1 cellular context compared by ENCODE assay signal in genomic region chr4:121869841-121870822, GRCh38.
TF ChIP-seq lines count a peak whose summit lies in the region.

A gene with protein sequence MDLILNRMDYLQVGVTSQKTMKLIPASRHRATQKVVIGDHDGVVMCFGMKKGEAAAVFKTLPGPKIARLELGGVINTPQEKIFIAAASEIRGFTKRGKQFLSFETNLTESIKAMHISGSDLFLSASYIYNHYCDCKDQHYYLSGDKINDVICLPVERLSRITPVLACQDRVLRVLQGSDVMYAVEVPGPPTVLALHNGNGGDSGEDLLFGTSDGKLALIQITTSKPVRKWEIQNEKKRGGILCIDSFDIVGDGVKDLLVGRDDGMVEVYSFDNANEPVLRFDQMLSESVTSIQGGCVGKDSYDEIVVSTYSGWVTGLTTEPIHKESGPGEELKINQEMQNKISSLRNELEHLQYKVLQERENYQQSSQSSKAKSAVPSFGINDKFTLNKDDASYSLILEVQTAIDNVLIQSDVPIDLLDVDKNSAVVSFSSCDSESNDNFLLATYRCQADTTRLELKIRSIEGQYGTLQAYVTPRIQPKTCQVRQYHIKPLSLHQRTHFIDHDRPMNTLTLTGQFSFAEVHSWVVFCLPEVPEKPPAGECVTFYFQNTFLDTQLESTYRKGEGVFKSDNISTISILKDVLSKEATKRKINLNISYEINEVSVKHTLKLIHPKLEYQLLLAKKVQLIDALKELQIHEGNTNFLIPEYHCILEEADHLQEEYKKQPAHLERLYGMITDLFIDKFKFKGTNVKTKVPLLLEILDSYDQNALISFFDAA (minus strand): TSS chr4:121870474. CDS start chr4:121870313, 161 bp downstream.

TF ChIP-seq in HepG2, 621 proteins besides CTCF, POLR2A, EP300 and RAD21 (continued from another document and continues in another):
- TF ChIP-seq ZNF710 (CRISPR knock-in tag; IDR thresholded peaks at IDR 0.05; ENCODE audit: borderline replicate concordance) (no peak), ZNF430 (CRISPR knock-in tag; IDR thresholded peaks at IDR 0.05) (0 out of 2 replicates have a peak, but pooled peaks have one; percentile 46), ZNF720 (CRISPR knock-in tag; IDR thresholded peaks at IDR 0.05) (no peak), RXRB (CRISPR knock-in tag; IDR thresholded peaks at IDR 0.05; ENCODE audit: borderline replicate concordance) (peak; percentile 41; the same call in 1 of the 2 replicates), NONO (IDR thresholded peaks at IDR 0.05) (no peak), NONO (CRISPR knock-in tag; conservative IDR thresholded peaks at IDR 0.05) (peak; percentile 76), ZNF709 (CRISPR knock-in tag; IDR thresholded peaks at IDR 0.05) (peak; percentile 88), ZNF292 (CRISPR knock-in tag; IDR thresholded peaks at IDR 0.05; ENCODE audit: borderline replicate concordance, low read depth) (peak; percentile 44; the same call in 1 of the 2 replicates), DRAP1 (CRISPR knock-in tag; IDR thresholded peaks at IDR 0.05) (peak; percentile 75), REST (IDR thresholded peaks at IDR 0.05; ENCODE audit: borderline replicate concordance in 1 of 2, low read depth in 1 of 2, low read length in 2 of 2) (peak in 1 of 2 experiments; percentile 6; a peak in 1 of 4 replicates), ZNF644 (CRISPR knock-in tag; IDR thresholded peaks at IDR 0.05; ENCODE audit: low read depth) (no peak), MED13 (CRISPR knock-in tag; IDR thresholded peaks at IDR 0.05) (no peak), ZNF788 (CRISPR knock-in tag; IDR thresholded peaks at IDR 0.05; ENCODE audit: borderline replicate concordance) (peak; percentile 62; the same call in 1 of the 2 replicates), CSRNP1 (CRISPR knock-in tag; IDR thresholded peaks at IDR 0.05) (peak; percentile 36; the same call in 1 of the 2 replicates), SP4 (CRISPR knock-in tag; IDR thresholded peaks at IDR 0.05) (peak; percentile 89), RFX5 (IDR thresholded peaks at IDR 0.05; ENCODE audit: low read depth, low read length) (peak; percentile 61), SOX6 (IDR thresholded peaks at IDR 0.05) (no peak), SOX6 (CRISPR knock-in tag; IDR thresholded peaks at IDR 0.05) (peak; percentile 48), ZNF790 (CRISPR knock-in tag; IDR thresholded peaks at IDR 0.05; ENCODE audit: borderline replicate concordance) (peak; percentile 48; the same call in 1 of the 2 replicates), CCDC6 (CRISPR knock-in tag; IDR thresholded peaks at IDR 0.05) (0 out of 2 replicates have a peak, but pooled peaks have one; percentile 44), HOMEZ (CRISPR knock-in tag; IDR thresholded peaks at IDR 0.05; ENCODE audit: low read depth) (peak; percentile 69), ZNF431 (CRISPR knock-in tag; IDR thresholded peaks at IDR 0.05; ENCODE audit: borderline replicate concordance, low read depth) (peak; percentile 44; the same call in 1 of the 2 replicates), PHF8 (CRISPR knock-in tag; IDR thresholded peaks at IDR 0.05) (peak; percentile 94), KMT2B (CRISPR knock-in tag; IDR thresholded peaks at IDR 0.05) (peak; percentile 66; the same call in 1 of the 2 replicates), GFI1 (CRISPR knock-in tag; IDR thresholded peaks at IDR 0.05; ENCODE audit: borderline replicate concordance) (peak; percentile 14; the same call in 1 of the 2 replicates), FOXJ3 (CRISPR knock-in tag; IDR thresholded peaks at IDR 0.05; ENCODE audit: borderline replicate concordance) (no peak), RFXAP (CRISPR knock-in tag; IDR thresholded peaks at IDR 0.05; ENCODE audit: borderline replicate concordance) (peak; percentile 52; the same call in 1 of the 2 replicates), HDAC2 (CRISPR knock-in tag; IDR thresholded peaks at IDR 0.05) (peak; percentile 46; the same call in 1 of the 2 replicates), GATAD2A (CRISPR knock-in tag; IDR thresholded peaks at IDR 0.05) (0 out of 2 replicates have a peak, but pooled peaks have one; percentile 30), ZNF577 (CRISPR knock-in tag; IDR thresholded peaks at IDR 0.05; ENCODE audit: borderline replicate concordance, low read depth) (no peak), ATF7 (IDR thresholded peaks at IDR 0.05) (peak; percentile 37; the same call in 1 of the 2 replicates), ATF7 (CRISPR knock-in tag; IDR thresholded peaks at IDR 0.05) (no peak)
- TF ChIP-seq, protein P1, sequence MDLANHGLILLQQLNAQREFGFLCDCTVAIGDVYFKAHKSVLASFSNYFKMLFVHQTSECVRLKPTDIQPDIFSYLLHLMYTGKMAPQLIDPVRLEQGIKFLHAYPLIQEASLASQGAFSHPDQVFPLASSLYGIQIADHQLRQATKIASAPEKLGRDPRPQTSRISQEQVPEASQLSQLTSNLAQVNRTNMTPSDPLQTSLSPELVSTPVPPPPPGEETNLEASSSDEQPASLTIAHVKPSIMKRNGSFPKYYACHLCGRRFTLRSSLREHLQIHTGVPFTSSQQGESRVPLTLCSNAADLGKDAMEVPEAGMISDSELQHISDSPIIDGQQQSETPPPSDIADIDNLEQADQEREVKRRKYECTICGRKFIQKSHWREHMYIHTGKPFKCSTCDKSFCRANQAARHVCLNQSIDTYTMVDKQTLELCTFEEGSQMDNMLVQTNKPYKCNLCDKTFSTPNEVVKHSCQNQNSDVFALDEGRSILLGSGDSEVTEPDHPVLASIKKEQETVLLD (CRISPR knock-in tag; IDR thresholded peaks at IDR 0.05; ENCODE audit: low read depth), result no peak
- TF ChIP-seq, protein P2, sequence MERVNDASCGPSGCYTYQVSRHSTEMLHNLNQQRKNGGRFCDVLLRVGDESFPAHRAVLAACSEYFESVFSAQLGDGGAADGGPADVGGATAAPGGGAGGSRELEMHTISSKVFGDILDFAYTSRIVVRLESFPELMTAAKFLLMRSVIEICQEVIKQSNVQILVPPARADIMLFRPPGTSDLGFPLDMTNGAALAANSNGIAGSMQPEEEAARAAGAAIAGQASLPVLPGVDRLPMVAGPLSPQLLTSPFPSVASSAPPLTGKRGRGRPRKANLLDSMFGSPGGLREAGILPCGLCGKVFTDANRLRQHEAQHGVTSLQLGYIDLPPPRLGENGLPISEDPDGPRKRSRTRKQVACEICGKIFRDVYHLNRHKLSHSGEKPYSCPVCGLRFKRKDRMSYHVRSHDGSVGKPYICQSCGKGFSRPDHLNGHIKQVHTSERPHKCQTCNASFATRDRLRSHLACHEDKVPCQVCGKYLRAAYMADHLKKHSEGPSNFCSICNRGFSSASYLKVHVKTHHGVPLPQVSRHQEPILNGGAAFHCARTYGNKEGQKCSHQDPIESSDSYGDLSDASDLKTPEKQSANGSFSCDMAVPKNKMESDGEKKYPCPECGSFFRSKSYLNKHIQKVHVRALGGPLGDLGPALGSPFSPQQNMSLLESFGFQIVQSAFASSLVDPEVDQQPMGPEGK (CRISPR knock-in tag; IDR thresholded peaks at IDR 0.05), result peak; percentile 46; the same call in 1 of the 2 replicates
- TF ChIP-seq, protein P3, sequence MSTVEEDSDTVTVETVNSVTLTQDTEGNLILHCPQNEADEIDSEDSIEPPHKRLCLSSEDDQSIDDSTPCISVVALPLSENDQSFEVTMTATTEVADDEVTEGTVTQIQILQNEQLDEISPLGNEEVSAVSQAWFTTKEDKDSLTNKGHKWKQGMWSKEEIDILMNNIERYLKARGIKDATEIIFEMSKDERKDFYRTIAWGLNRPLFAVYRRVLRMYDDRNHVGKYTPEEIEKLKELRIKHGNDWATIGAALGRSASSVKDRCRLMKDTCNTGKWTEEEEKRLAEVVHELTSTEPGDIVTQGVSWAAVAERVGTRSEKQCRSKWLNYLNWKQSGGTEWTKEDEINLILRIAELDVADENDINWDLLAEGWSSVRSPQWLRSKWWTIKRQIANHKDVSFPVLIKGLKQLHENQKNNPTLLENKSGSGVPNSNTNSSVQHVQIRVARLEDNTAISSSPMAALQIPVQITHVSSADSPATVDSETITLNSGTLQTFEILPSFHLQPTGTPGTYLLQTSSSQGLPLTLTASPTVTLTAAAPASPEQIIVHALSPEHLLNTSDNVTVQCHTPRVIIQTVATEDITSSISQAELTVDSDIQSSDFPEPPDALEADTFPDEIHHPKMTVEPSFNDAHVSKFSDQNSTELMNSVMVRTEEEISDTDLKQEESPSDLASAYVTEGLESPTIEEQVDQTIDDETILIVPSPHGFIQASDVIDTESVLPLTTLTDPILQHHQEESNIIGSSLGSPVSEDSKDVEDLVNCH (CRISPR knock-in tag; IDR thresholded peaks at IDR 0.05), result no peak
- TF ChIP-seq, protein P4, sequence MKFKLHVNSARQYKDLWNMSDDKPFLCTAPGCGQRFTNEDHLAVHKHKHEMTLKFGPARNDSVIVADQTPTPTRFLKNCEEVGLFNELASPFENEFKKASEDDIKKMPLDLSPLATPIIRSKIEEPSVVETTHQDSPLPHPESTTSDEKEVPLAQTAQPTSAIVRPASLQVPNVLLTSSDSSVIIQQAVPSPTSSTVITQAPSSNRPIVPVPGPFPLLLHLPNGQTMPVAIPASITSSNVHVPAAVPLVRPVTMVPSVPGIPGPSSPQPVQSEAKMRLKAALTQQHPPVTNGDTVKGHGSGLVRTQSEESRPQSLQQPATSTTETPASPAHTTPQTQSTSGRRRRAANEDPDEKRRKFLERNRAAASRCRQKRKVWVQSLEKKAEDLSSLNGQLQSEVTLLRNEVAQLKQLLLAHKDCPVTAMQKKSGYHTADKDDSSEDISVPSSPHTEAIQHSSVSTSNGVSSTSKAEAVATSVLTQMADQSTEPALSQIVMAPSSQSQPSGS (CRISPR knock-in tag; IDR thresholded peaks at IDR 0.05), result peak; percentile 83
- TF ChIP-seq, protein P5, sequence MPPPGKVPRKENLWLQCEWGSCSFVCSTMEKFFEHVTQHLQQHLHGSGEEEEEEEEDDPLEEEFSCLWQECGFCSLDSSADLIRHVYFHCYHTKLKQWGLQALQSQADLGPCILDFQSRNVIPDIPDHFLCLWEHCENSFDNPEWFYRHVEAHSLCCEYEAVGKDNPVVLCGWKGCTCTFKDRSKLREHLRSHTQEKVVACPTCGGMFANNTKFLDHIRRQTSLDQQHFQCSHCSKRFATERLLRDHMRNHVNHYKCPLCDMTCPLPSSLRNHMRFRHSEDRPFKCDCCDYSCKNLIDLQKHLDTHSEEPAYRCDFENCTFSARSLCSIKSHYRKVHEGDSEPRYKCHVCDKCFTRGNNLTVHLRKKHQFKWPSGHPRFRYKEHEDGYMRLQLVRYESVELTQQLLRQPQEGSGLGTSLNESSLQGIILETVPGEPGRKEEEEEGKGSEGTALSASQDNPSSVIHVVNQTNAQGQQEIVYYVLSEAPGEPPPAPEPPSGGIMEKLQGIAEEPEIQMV (CRISPR knock-in tag; IDR thresholded peaks at IDR 0.05; ENCODE audit: low read depth), result 0 out of 2 replicates have a peak, but pooled peaks have one; percentile 31
